In genomic region chr13:76826527-76826926, GRCh38 we compare ENCODE assay signal across 31 cellular contexts.
"Had no signal": no experiment of that assay in that cellular context is flagged by ENCODE, and none has a peak within 500 bp of the region (broad histone marks: within the 10 kb centered on the region; RNA-seq: fewer than 3 reads in every experiment).

No MANE protein-coding gene starts in this region.

- H3K27me3 Mint-ChIP-seq: activated CD4-positive, alpha-beta T cell treated with anti-CD3 and anti-CD28 coated beads, Interleukin-2, amount 10 ng/mL, durations not matched to agents 7 days and 5 days had no signal

- H3K4me1 ChIP-seq: adrenal gland, Peyer's patch, SJSA1 had no signal

- H3K4me3 ChIP-seq: adrenal gland, Peyer's patch, SJSA1 had no signal

- H3K36me3 ChIP-seq: adrenal gland, Peyer's patch, SJSA1 had no signal

- H3K4me3 Mint-ChIP-seq: activated CD4-positive, alpha-beta memory T cell treated with anti-CD3 and anti-CD28 coated beads for 36 hours; activated CD4-positive, alpha-beta T cell treated with anti-CD3 and anti-CD28 coated beads for 36 hours; activated CD4-positive, alpha-beta T cell treated with anti-CD3 and anti-CD28 coated beads, Interleukin-2, amount 10 ng/mL, durations not matched to agents 7 days and 5 days; activated naive CD4-positive, alpha-beta T cell treated with anti-CD3 and anti-CD28 coated beads for 36 hours; activated T-cell treated with anti-CD3 and anti-CD28 coated beads, Interleukin-2, amount 50 U/mL, for 4 hours; activated T-helper 1 cell treated with anti-CD3 and anti-CD28 coated beads, Interleukin-12 subunit alpha, Interleukin-12 subunit beta, Interleukin-2, Interleukin-4 antibody, amounts not matched to agents 30 ng/mL and 10 ng/mL and 1 ng/mL, durations not matched to agents 14 hours and 24 hours and 36 hours; brain; T-helper 1 cell treated with Interleukin-12 subunit alpha and Interleukin-12 subunit beta and Interleukin-4 antibody, amounts not matched to agents 30 μg/mL and 1 μg/mL, for 36 hours; T-helper 2 cell treated with Interferon-gamma antibody and Interleukin-4, amounts not matched to agents 5 μg/mL and 100 μg/mL, for 36 hours; WTC11 had no signal

- H3K4me2 ChIP-seq: SK-N-SH had no signal

- H3K27me3 ChIP-seq: adrenal gland, Peyer's patch, SJSA1 had no signal

- H3K27ac Mint-ChIP-seq: activated CD4-positive, alpha-beta memory T cell treated with anti-CD3 and anti-CD28 coated beads for 36 hours; activated CD4-positive, alpha-beta T cell treated with anti-CD3 and anti-CD28 coated beads for 36 hours; activated CD4-positive, alpha-beta T cell treated with anti-CD3 and anti-CD28 coated beads, Interleukin-2, amount 10 ng/mL, durations not matched to agents 7 days and 5 days; activated naive CD4-positive, alpha-beta T cell treated with anti-CD3 and anti-CD28 coated beads for 36 hours; activated naive CD4-positive, alpha-beta T cell treated with anti-CD3 and anti-CD28 coated beads, Interleukin-2, amount 50 U/mL, for 72 hours; activated T-helper 1 cell treated with anti-CD3 and anti-CD28 coated beads, Interleukin-12 subunit alpha, Interleukin-12 subunit beta, Interleukin-2, Interleukin-4 antibody, amounts not matched to agents 30 ng/mL and 10 ng/mL and 1 ng/mL, durations not matched to agents 14 hours and 24 hours and 36 hours; T-helper 1 cell treated with Interleukin-12 subunit alpha and Interleukin-12 subunit beta and Interleukin-4 antibody, amounts not matched to agents 30 μg/mL and 1 μg/mL, for 36 hours; T-helper 2 cell treated with Interferon-gamma antibody and Interleukin-4, amounts not matched to agents 5 μg/mL and 100 μg/mL, for 36 hours; WTC11 had no signal

- H3K9me3 Mint-ChIP-seq: activated CD4-positive, alpha-beta memory T cell treated with anti-CD3 and anti-CD28 coated beads for 36 hours; activated CD4-positive, alpha-beta T cell treated with anti-CD3 and anti-CD28 coated beads, Interleukin-2, amount 10 ng/mL, durations not matched to agents 7 days and 5 days; activated naive CD4-positive, alpha-beta T cell treated with anti-CD3 and anti-CD28 coated beads for 36 hours; activated naive CD4-positive, alpha-beta T cell treated with anti-CD3 and anti-CD28 coated beads, Interleukin-2, amount 50 U/mL, for 72 hours; activated T-cell treated with anti-CD3 and anti-CD28 coated beads, Interleukin-2, amount 50 U/mL, for 4 hours; activated T-helper 1 cell treated with anti-CD3 and anti-CD28 coated beads, Interleukin-12 subunit alpha, Interleukin-12 subunit beta, Interleukin-2, Interleukin-4 antibody, amounts not matched to agents 30 ng/mL and 10 ng/mL and 1 ng/mL, durations not matched to agents 14 hours and 24 hours and 36 hours; T-helper 1 cell treated with Interleukin-12 subunit alpha and Interleukin-12 subunit beta and Interleukin-4 antibody, amounts not matched to agents 30 μg/mL and 1 μg/mL, for 36 hours; T-helper 2 cell treated with Interferon-gamma antibody and Interleukin-4, amounts not matched to agents 5 μg/mL and 100 μg/mL, for 36 hours had no signal

- ATAC-seq: activated CD4-positive, alpha-beta T cell treated with anti-CD3 and anti-CD28 coated beads for 36 hours; activated CD4-positive, CD25-positive, alpha-beta regulatory T cell treated with anti-CD3 and anti-CD28 coated beads, Interleukin-2, amount 50 U/mL, for 24 hours; activated naive CD4-positive, alpha-beta T cell treated with anti-CD3 and anti-CD28 coated beads, Interleukin-2, amount 50 U/mL, for 72 hours; activated T-cell treated with anti-CD3 and anti-CD28 coated beads, Interleukin-2, amount 50 U/mL, for 4 hours; PC-3; WTC11 had no signal

- DNase-seq: activated CD4-positive, alpha-beta memory T cell treated with anti-CD3 and anti-CD28 coated beads for 36 hours; activated CD4-positive, alpha-beta T cell treated with anti-CD3 and anti-CD28 coated beads for 36 hours; activated CD4-positive, alpha-beta T cell treated with anti-CD3 and anti-CD28 coated beads, Interleukin-2, amount 10 ng/mL, durations not matched to agents 7 days and 5 days; activated CD8-positive, alpha-beta memory T cell treated with anti-CD3 and anti-CD28 coated beads, Interleukin-2, amount 50 U/mL, for 4 hours; activated gamma-delta T cell treated with Interleukin-2 at 50 U/mL for 16 hours; activated naive CD4-positive, alpha-beta T cell treated with anti-CD3 and anti-CD28 coated beads for 36 hours; activated T-cell treated with anti-CD3 and anti-CD28 coated beads for 4 hours; activated T-cell treated with anti-CD3 and anti-CD28 coated beads, Interleukin-2, amount 50 U/mL, for 4 hours; adrenal gland; caudate nucleus; NCI-H1105; NCI-H1436; NCI-H1694; NCI-H1930; NCI-H2081 treated with DMSO at 0.1 percent for 48 hours; NCI-H226; NCI-H446 treated with DMSO at 0.1 percent for 48 hours; NK-92 treated with Interleukin-12 subunit alpha and Interleukin-12 subunit beta, amount 100 ng/mL, for 24 hours; PC-3; Peyer's patch; RPMI8226; SHP77 treated with DMSO at 0.1 percent for 48 hours; SK-N-SH had no signal

- H3K36me3 Mint-ChIP-seq: activated CD4-positive, alpha-beta memory T cell treated with anti-CD3 and anti-CD28 coated beads for 36 hours; activated naive CD4-positive, alpha-beta T cell treated with anti-CD3 and anti-CD28 coated beads, Interleukin-2, amount 50 U/mL, for 72 hours; brain had no signal

- H3K9me3 ChIP-seq: adrenal gland, Peyer's patch, SJSA1, SK-N-SH had no signal

- H3K27ac ChIP-seq: adrenal gland, Peyer's patch, SJSA1 had no signal

- H3K9ac ChIP-seq: SK-N-SH had no signal
